ENCODE assay signal across 2 cellular contexts in the genomic region with DNA sequence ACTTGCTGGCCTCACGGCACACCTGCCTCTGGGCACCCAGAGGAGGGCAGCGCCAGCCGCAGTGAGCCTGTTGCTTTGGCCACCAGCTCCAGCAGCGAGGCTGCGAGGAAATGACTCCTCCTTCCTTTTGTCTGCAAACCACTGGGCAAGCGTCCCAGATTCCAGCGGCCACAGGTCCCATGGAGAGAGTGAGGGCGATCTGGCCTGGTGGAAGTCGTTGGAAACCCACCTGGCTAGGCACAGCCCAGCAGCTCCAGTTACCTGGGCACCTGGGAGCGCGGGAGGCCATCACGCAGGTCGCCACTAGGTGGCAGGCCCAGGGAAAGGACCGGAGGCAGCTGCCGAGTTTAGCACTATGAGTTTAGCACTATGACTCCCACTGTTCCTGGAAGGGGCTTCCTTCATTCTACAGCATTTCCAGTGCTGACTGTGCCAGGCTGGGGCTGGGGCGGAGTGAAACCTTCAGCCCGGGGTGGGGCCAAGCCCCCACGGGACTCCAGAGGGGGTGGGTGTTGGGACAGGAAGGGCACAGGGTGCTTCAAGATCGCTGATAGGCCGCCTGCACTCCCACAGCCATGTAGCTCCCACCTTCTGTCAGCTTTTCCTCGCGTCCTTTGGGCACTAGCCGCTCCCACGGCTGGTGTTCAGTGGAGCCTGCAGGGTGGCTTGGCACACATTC.
TF ChIP-seq lines count a peak whose summit lies in the region.

No MANE protein-coding gene starts in this region.

TF ChIP-seq in K562, 482 proteins besides CTCF, POLR2A, EP300 and RAD21 (continued from another document and continues in another):
- TF ChIP-seq OTX1 (CRISPR knock-in tag; IDR thresholded peaks at IDR 0.05) (no peak), YY1 (IDR thresholded peaks at IDR 0.05; ENCODE audit: borderline replicate concordance in 1 of 3, control insufficient read depth in 1 of 3, extremely low read depth in 1 of 3, insufficient read depth in 3 of 3, insufficient read length in 1 of 3, insufficient replicate concordance in 2 of 3, low read depth in 1 of 3, low read length in 2 of 3) (peak in 2 of 3 experiments; percentile 38 to 76), TAF9B (IDR thresholded peaks at IDR 0.05; ENCODE audit: partially characterized antibody) (no peak), KDM5B (IDR thresholded peaks at IDR 0.05; ENCODE audit: insufficient replicate concordance, low read depth, low read length) (peak; percentile 14), POLR2G (IDR thresholded peaks at IDR 0.05; ENCODE audit: low read depth, low read length) (no peak), TBP (optimal IDR thresholded peaks at IDR 0.05; ENCODE audit: low read depth, low read length) (no peak), PCBP1 (IDR thresholded peaks at IDR 0.05; ENCODE audit: low read depth, low read length, poor library complexity, severe bottlenecking) (peak; percentile 25), NFATC3 (IDR thresholded peaks at IDR 0.05) (no peak), ZNF316 (IDR thresholded peaks at IDR 0.05) (no peak), ASH1L (IDR thresholded peaks at IDR 0.05; ENCODE audit: borderline replicate concordance, low read depth, partially characterized antibody) (no peak), BDP1 (IDR thresholded peaks at IDR 0.05; ENCODE audit: insufficient read depth, insufficient read length) (no peak), NFIC (IDR thresholded peaks at IDR 0.05) (no peak), MTA3 (IDR thresholded peaks at IDR 0.05; ENCODE audit: borderline replicate concordance) (0 out of 2 replicates have a peak, but pooled peaks have one; percentile 32), ELF1 (tag; IDR thresholded peaks at IDR 0.05) (no peak), EZH2 (IDR thresholded peaks at IDR 0.05; ENCODE audit: borderline replicate concordance, low read depth, low read length) (no peak)
- TF ChIP-seq, protein P1, sequence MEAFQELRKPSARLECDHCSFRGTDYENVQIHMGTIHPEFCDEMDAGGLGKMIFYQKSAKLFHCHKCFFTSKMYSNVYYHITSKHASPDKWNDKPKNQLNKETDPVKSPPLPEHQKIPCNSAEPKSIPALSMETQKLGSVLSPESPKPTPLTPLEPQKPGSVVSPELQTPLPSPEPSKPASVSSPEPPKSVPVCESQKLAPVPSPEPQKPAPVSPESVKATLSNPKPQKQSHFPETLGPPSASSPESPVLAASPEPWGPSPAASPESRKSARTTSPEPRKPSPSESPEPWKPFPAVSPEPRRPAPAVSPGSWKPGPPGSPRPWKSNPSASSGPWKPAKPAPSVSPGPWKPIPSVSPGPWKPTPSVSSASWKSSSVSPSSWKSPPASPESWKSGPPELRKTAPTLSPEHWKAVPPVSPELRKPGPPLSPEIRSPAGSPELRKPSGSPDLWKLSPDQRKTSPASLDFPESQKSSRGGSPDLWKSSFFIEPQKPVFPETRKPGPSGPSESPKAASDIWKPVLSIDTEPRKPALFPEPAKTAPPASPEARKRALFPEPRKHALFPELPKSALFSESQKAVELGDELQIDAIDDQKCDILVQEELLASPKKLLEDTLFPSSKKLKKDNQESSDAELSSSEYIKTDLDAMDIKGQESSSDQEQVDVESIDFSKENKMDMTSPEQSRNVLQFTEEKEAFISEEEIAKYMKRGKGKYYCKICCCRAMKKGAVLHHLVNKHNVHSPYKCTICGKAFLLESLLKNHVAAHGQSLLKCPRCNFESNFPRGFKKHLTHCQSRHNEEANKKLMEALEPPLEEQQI (IDR thresholded peaks at IDR 0.05) = no peak
- TF ChIP-seq, protein P2, sequence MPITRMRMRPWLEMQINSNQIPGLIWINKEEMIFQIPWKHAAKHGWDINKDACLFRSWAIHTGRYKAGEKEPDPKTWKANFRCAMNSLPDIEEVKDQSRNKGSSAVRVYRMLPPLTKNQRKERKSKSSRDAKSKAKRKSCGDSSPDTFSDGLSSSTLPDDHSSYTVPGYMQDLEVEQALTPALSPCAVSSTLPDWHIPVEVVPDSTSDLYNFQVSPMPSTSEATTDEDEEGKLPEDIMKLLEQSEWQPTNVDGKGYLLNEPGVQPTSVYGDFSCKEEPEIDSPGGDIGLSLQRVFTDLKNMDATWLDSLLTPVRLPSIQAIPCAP (CRISPR knock-in tag; IDR thresholded peaks at IDR 0.05; ENCODE audit: borderline replicate concordance) = no peak
- TF ChIP-seq, protein P3, sequence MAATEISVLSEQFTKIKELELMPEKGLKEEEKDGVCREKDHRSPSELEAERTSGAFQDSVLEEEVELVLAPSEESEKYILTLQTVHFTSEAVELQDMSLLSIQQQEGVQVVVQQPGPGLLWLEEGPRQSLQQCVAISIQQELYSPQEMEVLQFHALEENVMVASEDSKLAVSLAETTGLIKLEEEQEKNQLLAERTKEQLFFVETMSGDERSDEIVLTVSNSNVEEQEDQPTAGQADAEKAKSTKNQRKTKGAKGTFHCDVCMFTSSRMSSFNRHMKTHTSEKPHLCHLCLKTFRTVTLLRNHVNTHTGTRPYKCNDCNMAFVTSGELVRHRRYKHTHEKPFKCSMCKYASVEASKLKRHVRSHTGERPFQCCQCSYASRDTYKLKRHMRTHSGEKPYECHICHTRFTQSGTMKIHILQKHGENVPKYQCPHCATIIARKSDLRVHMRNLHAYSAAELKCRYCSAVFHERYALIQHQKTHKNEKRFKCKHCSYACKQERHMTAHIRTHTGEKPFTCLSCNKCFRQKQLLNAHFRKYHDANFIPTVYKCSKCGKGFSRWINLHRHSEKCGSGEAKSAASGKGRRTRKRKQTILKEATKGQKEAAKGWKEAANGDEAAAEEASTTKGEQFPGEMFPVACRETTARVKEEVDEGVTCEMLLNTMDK (IDR thresholded peaks at IDR 0.05; ENCODE audit: borderline replicate concordance, insufficient read depth, low read depth, low read length, poor library complexity, severe bottlenecking) = peak; percentile 31
- TF ChIP-seq, protein P4, sequence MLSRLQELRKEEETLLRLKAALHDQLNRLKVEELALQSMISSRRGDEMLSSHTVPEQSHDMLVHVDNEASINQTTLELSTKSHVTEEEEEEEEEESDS (CRISPR knock-in tag; IDR thresholded peaks at IDR 0.05) = no peak
- TF ChIP-seq, protein P5, sequence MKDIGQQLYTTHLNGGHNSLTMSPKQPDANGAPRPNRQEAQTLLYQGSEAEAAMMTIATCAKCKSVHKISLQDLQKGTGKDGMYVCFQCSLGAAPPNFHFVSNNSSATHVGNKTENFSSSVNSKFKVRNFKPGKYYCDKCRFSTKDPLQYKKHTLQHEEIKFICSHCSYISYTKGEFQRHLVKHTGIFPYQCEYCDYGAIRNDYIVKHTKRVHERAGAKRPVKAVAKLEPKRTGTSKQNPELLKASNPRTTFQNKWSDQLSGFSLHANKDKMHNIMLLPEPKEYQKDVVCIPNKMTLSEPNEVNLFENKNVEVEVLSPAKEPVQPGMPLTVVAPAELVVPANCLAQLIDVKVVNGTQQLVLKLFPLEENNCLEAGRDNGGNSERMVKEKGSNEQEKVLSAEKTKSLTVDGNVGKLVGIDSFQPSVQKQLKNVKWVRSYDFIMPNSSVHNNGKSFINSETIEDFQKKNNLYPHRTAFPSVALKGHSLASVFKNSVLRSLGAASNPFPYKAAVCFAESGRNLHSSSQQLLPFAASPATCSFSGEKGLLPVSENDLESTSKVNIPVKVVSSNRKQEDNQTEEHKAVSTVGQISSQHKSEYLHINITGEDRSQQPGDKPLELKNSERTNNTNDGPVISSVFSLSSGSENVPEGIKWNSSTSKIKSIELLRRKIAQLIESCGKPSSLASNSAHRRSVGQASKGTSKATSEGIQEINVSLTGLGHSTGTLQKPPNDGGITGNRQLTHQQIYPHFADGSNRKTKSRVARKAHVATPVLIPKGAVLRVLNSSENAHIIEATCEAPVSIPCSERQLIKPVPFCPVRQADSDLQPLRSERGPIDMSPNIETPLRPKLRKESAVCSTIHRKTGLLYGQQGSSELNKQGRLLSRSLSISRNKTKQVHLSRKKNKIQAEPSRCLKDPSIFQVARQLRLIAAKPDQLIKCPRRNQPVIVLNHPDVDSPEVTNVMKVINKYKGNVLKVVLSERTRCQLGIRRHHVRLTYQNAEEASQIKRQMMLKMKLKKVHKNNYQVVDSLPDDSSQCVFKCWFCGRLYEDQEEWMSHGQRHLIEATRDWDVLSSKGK (CRISPR knock-in tag; IDR thresholded peaks at IDR 0.05) = no peak

TF ChIP-seq in HepG2, 621 proteins besides CTCF, POLR2A, EP300 and RAD21 (continued from another document and continues in another):
- TF ChIP-seq ZNF318 (CRISPR knock-in tag; IDR thresholded peaks at IDR 0.05) (no peak), PAF1 (CRISPR knock-in tag; IDR thresholded peaks at IDR 0.05) (no peak), NCOA5 (CRISPR knock-in tag; IDR thresholded peaks at IDR 0.05) (no peak), MIER2 (CRISPR knock-in tag; IDR thresholded peaks at IDR 0.05) (0 out of 2 replicates have a peak, but pooled peaks have one; percentile 30), XRCC5 (optimal IDR thresholded peaks at IDR 0.05; ENCODE audit: low read length) (peak; percentile 88), SMAD1 (CRISPR knock-in tag; IDR thresholded peaks at IDR 0.05; ENCODE audit: borderline replicate concordance, low read depth) (no peak), E2F5 (CRISPR knock-in tag; conservative IDR thresholded peaks at IDR 0.05) (no peak), ZEB1 (IDR thresholded peaks at IDR 0.05; ENCODE audit: insufficient replicate concordance, low read depth) (peak; percentile 95), EZH2 (conservative IDR thresholded peaks at IDR 0.05; ENCODE audit: low read depth, low read length) (0 out of 2 replicates have a peak, but pooled peaks have one; percentile 87), ZNF574 (CRISPR knock-in tag; IDR thresholded peaks at IDR 0.05) (no peak), PHF20 (CRISPR knock-in tag; IDR thresholded peaks at IDR 0.05) (no peak), ZNF616 (CRISPR knock-in tag; IDR thresholded peaks at IDR 0.05; ENCODE audit: low read depth) (no peak), SALL1 (CRISPR knock-in tag; IDR thresholded peaks at IDR 0.05) (no peak)
